In genomic region chr5:131008329-131008728, GRCh38 we compare ENCODE assay signal across 37 cellular contexts.
"Had no signal": no experiment of that assay in that cellular context is flagged by ENCODE, and none has a peak within 500 bp of the region (broad histone marks: within the 10 kb centered on the region; RNA-seq: fewer than 3 reads in every experiment).

No MANE protein-coding gene starts in this region.

- H3K36me3 ChIP-seq: ascending aorta, cardiac muscle cell, WERI-Rb-1 had no signal

- ATAC-seq: activated CD4-positive, alpha-beta T cell treated with anti-CD3 and anti-CD28 coated beads for 36 hours; activated CD4-positive, CD25-positive, alpha-beta regulatory T cell treated with anti-CD3 and anti-CD28 coated beads, Interleukin-2, amount 50 U/mL, for 24 hours; activated CD8-positive, alpha-beta memory T cell treated with anti-CD3 and anti-CD28 coated beads, Interleukin-2, amount 10 ng/mL, durations not matched to agents 7 days and 5 days; activated CD8-positive, alpha-beta T cell treated with anti-CD3 and anti-CD28 coated beads, Interleukin-2, amount 10 ng/mL, durations not matched to agents 7 days and 5 days; activated naive CD8-positive, alpha-beta T cell treated with anti-CD3 and anti-CD28 coated beads, Interleukin-2, amount 50 U/mL, for 24 hours; activated T-cell treated with anti-CD3 and anti-CD28 coated beads, Interleukin-2, amount 50 U/mL, for 4 hours; WTC11 had no signal

- H3K27me3 ChIP-seq: ascending aorta, cardiac muscle cell had no signal

- H3K27ac Mint-ChIP-seq: activated CD4-positive, alpha-beta memory T cell treated with anti-CD3 and anti-CD28 coated beads, Interleukin-2, amount 10 ng/mL, durations not matched to agents 7 days and 5 days; activated CD4-positive, alpha-beta T cell treated with anti-CD3 and anti-CD28 coated beads for 36 hours; activated CD4-positive, alpha-beta T cell treated with anti-CD3 and anti-CD28 coated beads, Interleukin-2, amount 10 ng/mL, durations not matched to agents 7 days and 5 days; activated CD8-positive, alpha-beta memory T cell treated with anti-CD3 and anti-CD28 coated beads, Interleukin-2, amount 10 ng/mL, durations not matched to agents 7 days and 5 days; activated CD8-positive, alpha-beta T cell treated with anti-CD3 and anti-CD28 coated beads, Interleukin-2, amount 10 ng/mL, durations not matched to agents 7 days and 5 days; activated naive CD4-positive, alpha-beta T cell treated with anti-CD3 and anti-CD28 coated beads, Interleukin-2, amount 10 ng/mL, durations not matched to agents 7 days and 5 days; activated naive CD4-positive, alpha-beta T cell treated with anti-CD3 and anti-CD28 coated beads, Interleukin-2, amount 50 U/mL, for 24 hours; activated naive CD8-positive, alpha-beta T cell; activated naive CD8-positive, alpha-beta T cell treated with anti-CD3 and anti-CD28 coated beads, Interleukin-2, amount 10 ng/mL, durations not matched to agents 7 days and 5 days; activated naive CD8-positive, alpha-beta T cell treated with anti-CD3 and anti-CD28 coated beads, Interleukin-2, amount 50 U/mL, for 24 hours; activated T-helper 2 cell treated with anti-CD3 and anti-CD28 coated beads, Interferon-gamma antibody, Interleukin-2, Interleukin-4, amounts not matched to agents 10 μg/mL and 5 μg/mL and 100 μg/mL, durations not matched to agents 14 hours and 24 hours and 36 hours; brain; T-helper 1 cell treated with Interleukin-12 subunit alpha and Interleukin-12 subunit beta and Interleukin-4 antibody, amounts not matched to agents 30 μg/mL and 1 μg/mL, for 36 hours; T-helper 2 cell treated with Interferon-gamma antibody and Interleukin-4, amounts not matched to agents 5 μg/mL and 100 μg/mL, for 36 hours; WTC11 had no signal

- H3K4me3 Mint-ChIP-seq: activated CD4-positive, alpha-beta memory T cell treated with anti-CD3 and anti-CD28 coated beads, Interleukin-2, amount 10 ng/mL, durations not matched to agents 7 days and 5 days; activated CD4-positive, alpha-beta T cell treated with anti-CD3 and anti-CD28 coated beads for 36 hours; activated CD4-positive, alpha-beta T cell treated with anti-CD3 and anti-CD28 coated beads, Interleukin-2, amount 10 ng/mL, durations not matched to agents 7 days and 5 days; activated CD8-positive, alpha-beta memory T cell treated with anti-CD3 and anti-CD28 coated beads, Interleukin-2, amount 10 ng/mL, durations not matched to agents 7 days and 5 days; activated CD8-positive, alpha-beta T cell treated with anti-CD3 and anti-CD28 coated beads, Interleukin-2, amount 10 ng/mL, durations not matched to agents 7 days and 5 days; activated naive CD4-positive, alpha-beta T cell treated with anti-CD3 and anti-CD28 coated beads, Interleukin-2, amount 10 ng/mL, durations not matched to agents 7 days and 5 days; activated naive CD4-positive, alpha-beta T cell treated with anti-CD3 and anti-CD28 coated beads, Interleukin-2, amount 50 U/mL, for 24 hours; activated naive CD8-positive, alpha-beta T cell; activated naive CD8-positive, alpha-beta T cell treated with anti-CD3 and anti-CD28 coated beads, Interleukin-2, amount 10 ng/mL, durations not matched to agents 7 days and 5 days; activated naive CD8-positive, alpha-beta T cell treated with anti-CD3 and anti-CD28 coated beads, Interleukin-2, amount 50 U/mL, for 24 hours; activated T-cell treated with anti-CD3 and anti-CD28 coated beads, Interleukin-2, amount 50 U/mL, for 4 hours; brain; central memory CD8-positive, alpha-beta T cell; T-helper 1 cell treated with Interleukin-12 subunit alpha and Interleukin-12 subunit beta and Interleukin-4 antibody, amounts not matched to agents 30 μg/mL and 1 μg/mL, for 36 hours; T-helper 2 cell treated with Interferon-gamma antibody and Interleukin-4, amounts not matched to agents 5 μg/mL and 100 μg/mL, for 36 hours; WTC11 had no signal

- DNase-seq: activated CD4-positive, alpha-beta memory T cell treated with anti-CD3 and anti-CD28 coated beads, Interleukin-2, amount 10 ng/mL, durations not matched to agents 7 days and 5 days; activated CD4-positive, alpha-beta T cell treated with anti-CD3 and anti-CD28 coated beads for 1 hour; activated CD4-positive, alpha-beta T cell treated with anti-CD3 and anti-CD28 coated beads for 36 hours; activated CD4-positive, alpha-beta T cell treated with anti-CD3 and anti-CD28 coated beads for 48 hours; activated CD4-positive, alpha-beta T cell treated with anti-CD3 and anti-CD28 coated beads, Interleukin-2, amount 10 ng/mL, durations not matched to agents 7 days and 5 days; activated CD4-positive, alpha-beta T cell treated with anti-CD3 and anti-CD28 coated beads, Interleukin-2, amount 50 U/mL, for 48 hours; activated CD4-positive, CD25-positive, alpha-beta regulatory T cell; activated CD8-positive, alpha-beta memory T cell treated with anti-CD3 and anti-CD28 coated beads for 24 hours; activated CD8-positive, alpha-beta memory T cell treated with anti-CD3 and anti-CD28 coated beads, Interleukin-2, amount 10 ng/mL, durations not matched to agents 7 days and 5 days; activated CD8-positive, alpha-beta memory T cell treated with anti-CD3 and anti-CD28 coated beads, Interleukin-2, amount 50 U/mL, for 48 hours; activated CD8-positive, alpha-beta T cell treated with anti-CD3 and anti-CD28 coated beads, Interleukin-2, amount 10 ng/mL, durations not matched to agents 7 days and 5 days; activated effector memory CD4-positive, alpha-beta T cell treated with Interleukin-2 at 50 U/mL for 16 hours; activated gamma-delta T cell; activated naive CD4-positive, alpha-beta T cell treated with anti-CD3 and anti-CD28 coated beads, Interleukin-2, amount 10 ng/mL, durations not matched to agents 7 days and 5 days; activated naive CD4-positive, alpha-beta T cell treated with Interleukin-2 at 50 U/mL for 16 hours; activated naive CD8-positive, alpha-beta T cell treated with anti-CD3 and anti-CD28 coated beads, Interleukin-2, amount 10 ng/mL, durations not matched to agents 7 days and 5 days; activated naive CD8-positive, alpha-beta T cell treated with anti-CD3 and anti-CD28 coated beads, Interleukin-2, amount 50 U/mL, for 24 hours; activated T-cell treated with anti-CD3 and anti-CD28 coated beads, Interleukin-2, amount 50 U/mL, for 4 hours; amygdala; anterior cingulate cortex; caudate nucleus; cerebellar nuclear complex; T-helper 1 cell; T-helper 2 cell; T-helper 9 cell; WERI-Rb-1 had no signal

- H3K4me1 ChIP-seq: ascending aorta had no signal

- H3K36me3 Mint-ChIP-seq: activated CD8-positive, alpha-beta memory T cell treated with anti-CD3 and anti-CD28 coated beads, Interleukin-2, amount 10 ng/mL, durations not matched to agents 7 days and 5 days; activated naive CD4-positive, alpha-beta T cell treated with anti-CD3 and anti-CD28 coated beads, Interleukin-2, amount 10 ng/mL, durations not matched to agents 7 days and 5 days; activated naive CD8-positive, alpha-beta T cell; activated naive CD8-positive, alpha-beta T cell treated with anti-CD3 and anti-CD28 coated beads, Interleukin-2, amount 10 ng/mL, durations not matched to agents 7 days and 5 days; brain; WTC11 had no signal

- H3K4me1 Mint-ChIP-seq: activated CD4-positive, alpha-beta memory T cell treated with anti-CD3 and anti-CD28 coated beads, Interleukin-2, amount 10 ng/mL, durations not matched to agents 7 days and 5 days; activated CD4-positive, alpha-beta T cell treated with anti-CD3 and anti-CD28 coated beads for 36 hours; activated CD4-positive, alpha-beta T cell treated with anti-CD3 and anti-CD28 coated beads, Interleukin-2, amount 10 ng/mL, durations not matched to agents 7 days and 5 days; activated CD8-positive, alpha-beta memory T cell treated with anti-CD3 and anti-CD28 coated beads, Interleukin-2, amount 10 ng/mL, durations not matched to agents 7 days and 5 days; activated naive CD4-positive, alpha-beta T cell treated with anti-CD3 and anti-CD28 coated beads, Interleukin-2, amount 10 ng/mL, durations not matched to agents 7 days and 5 days; activated naive CD4-positive, alpha-beta T cell treated with anti-CD3 and anti-CD28 coated beads, Interleukin-2, amount 50 U/mL, for 24 hours; activated naive CD8-positive, alpha-beta T cell treated with anti-CD3 and anti-CD28 coated beads, Interleukin-2, amount 10 ng/mL, durations not matched to agents 7 days and 5 days; activated naive CD8-positive, alpha-beta T cell treated with anti-CD3 and anti-CD28 coated beads, Interleukin-2, amount 50 U/mL, for 24 hours; brain; central memory CD8-positive, alpha-beta T cell had no signal

- H3K9me3 ChIP-seq: ascending aorta had no signal

- H3K27ac ChIP-seq: ascending aorta, cardiac muscle cell, WERI-Rb-1 had no signal

- H3K27me3 Mint-ChIP-seq: activated naive CD4-positive, alpha-beta T cell treated with anti-CD3 and anti-CD28 coated beads, Interleukin-2, amount 50 U/mL, for 24 hours; activated naive CD8-positive, alpha-beta T cell treated with anti-CD3 and anti-CD28 coated beads, Interleukin-2, amount 50 U/mL, for 24 hours had no signal

- H3K9me3 Mint-ChIP-seq: activated CD4-positive, alpha-beta memory T cell treated with anti-CD3 and anti-CD28 coated beads, Interleukin-2, amount 10 ng/mL, durations not matched to agents 7 days and 5 days; activated naive CD4-positive, alpha-beta T cell treated with anti-CD3 and anti-CD28 coated beads, Interleukin-2, amount 10 ng/mL, durations not matched to agents 7 days and 5 days; activated naive CD8-positive, alpha-beta T cell treated with anti-CD3 and anti-CD28 coated beads, Interleukin-2, amount 10 ng/mL, durations not matched to agents 7 days and 5 days; activated T-helper 2 cell treated with anti-CD3 and anti-CD28 coated beads, Interferon-gamma antibody, Interleukin-2, Interleukin-4, amounts not matched to agents 10 μg/mL and 5 μg/mL and 100 μg/mL, durations not matched to agents 14 hours and 24 hours and 36 hours; brain; central memory CD8-positive, alpha-beta T cell; T-helper 1 cell treated with Interleukin-12 subunit alpha and Interleukin-12 subunit beta and Interleukin-4 antibody, amounts not matched to agents 30 μg/mL and 1 μg/mL, for 36 hours; T-helper 2 cell treated with Interferon-gamma antibody and Interleukin-4, amounts not matched to agents 5 μg/mL and 100 μg/mL, for 36 hours; WTC11 had no signal

- H3K4me3 ChIP-seq: ascending aorta, cardiac muscle cell had no signal
